Comparison of ENCODE assay signal across 9 cellular contexts in genomic region chr9:130110166-130110565, GRCh38. TPM values are rescaled to one million over a fixed set of nuclear protein-coding genes. Genes with fewer than 3 reads are reported as not detected.
A peak's percentile ranks its signal among the peaks of the same experiment; 100 is the strongest.
DNase-seq lines count a peak whose midpoint lies in the region; ATAC-seq and TF ChIP-seq lines count a peak whose summit lies in the region.
"Had no signal": no experiment of that assay in that cellular context is flagged by ENCODE, and none has a peak within 500 bp of the region (broad histone marks: within the 10 kb centered on the region; RNA-seq: fewer than 3 reads in every experiment).

No MANE protein-coding gene starts in this region.

- no peak overlapping the region for H3K4me3 ChIP-seq in epithelial cell of esophagus (ENCODE audit: low read length)
- H3K4me3 ChIP-seq in lower leg skin (ENCODE audit: low read depth, poor library complexity, severe bottlenecking): no peak overlapping the region
- no peak overlapping the region for H3K4me3 ChIP-seq in left lung

- POLR2A ChIA-PET in activated CD4-positive, alpha-beta T cell treated with anti-CD3 and anti-CD28 coated beads, Interleukin-2, amount 10 ng/mL, durations not matched to agents 7 days and 5 days (lab: Charles Lee): no interaction called here

- peak; percentile 53 for ATAC-seq in stimulated activated memory B cell treated with anti-CD40 and anti-IgM and Interleukin-4, amounts not matched to agents 10 μg/mL and 1 μg/mL and 100 μg/mL, for 72 hours
- no peak for ATAC-seq in HG02870 (IDR thresholded peaks at IDR 0.05; ENCODE audit: unreplicated experiment)
- ATAC-seq in left lung: no peak

- TF ChIP-seq CTCF in epithelial cell of esophagus (IDR thresholded peaks at IDR 0.05; ENCODE audit: insufficient read depth, low read depth, low read length, missing control alignments): peak; percentile 37
- no peak for TF ChIP-seq CTCF in lower leg skin (IDR thresholded peaks at IDR 0.05)
- no peak for TF ChIP-seq CTCF in left lung (IDR thresholded peaks at IDR 0.05)

- H3K27me3 ChIP-seq in left lung: no peaks in the 10 kb centered on the region

- DNase-seq in activated CD4-positive, alpha-beta T cell treated with anti-CD3 and anti-CD28 coated beads, Interleukin-2, amount 10 ng/mL, durations not matched to agents 7 days and 5 days: peak; percentile 46
- DNase-seq in activated CD4-positive, alpha-beta T cell treated with anti-CD3 and anti-CD28 coated beads for 48 hours: no peak
- DNase-seq in NCI-H69 (lab: John Stamatoyannopoulos, UW) (peak; percentile 44), epithelial cell of esophagus (ENCODE audit: low read depth) (no peak), lower leg skin (ENCODE audit: low spot score in 2 of 2) (no peak), left lung (no peak)
- DNase-seq: Kasumi-1 had no signal

- H3K27ac Mint-ChIP-seq in activated CD4-positive, alpha-beta T cell treated with anti-CD3 and anti-CD28 coated beads, Interleukin-2, amount 10 ng/mL, durations not matched to agents 7 days and 5 days: no peak overlapping the region
- H3K27ac Mint-ChIP-seq in stimulated activated memory B cell treated with anti-CD40 and anti-IgM and Interleukin-4, amounts not matched to agents 10 μg/mL and 1 μg/mL and 100 μg/mL, for 72 hours: peak overlapping the region; percentile 3

- H3K36me3 Mint-ChIP-seq in activated CD4-positive, alpha-beta T cell treated with anti-CD3 and anti-CD28 coated beads, Interleukin-2, amount 10 ng/mL, durations not matched to agents 7 days and 5 days (ENCODE audit: low read depth): peaks cover 29% of the 10 kb centered on the region
- peaks cover 46% of the 10 kb centered on the region for H3K36me3 Mint-ChIP-seq in stimulated activated memory B cell treated with anti-CD40 and anti-IgM and Interleukin-4, amounts not matched to agents 10 μg/mL and 1 μg/mL and 100 μg/mL, for 72 hours

- H3K4me3 Mint-ChIP-seq in activated CD4-positive, alpha-beta T cell treated with anti-CD3 and anti-CD28 coated beads, Interleukin-2, amount 10 ng/mL, durations not matched to agents 7 days and 5 days: no peak overlapping the region
- H3K4me3 Mint-ChIP-seq in stimulated activated memory B cell treated with anti-CD40 and anti-IgM and Interleukin-4, amounts not matched to agents 10 μg/mL and 1 μg/mL and 100 μg/mL, for 72 hours: no peak overlapping the region

- H3K9me3 ChIP-seq in left lung: no peaks in the 10 kb centered on the region

- intact Hi-C loops in lower leg skin (cut with DNase I; ENCODE audit: low total_unique reads) (no loop called here), left lung (cut with DNase I) (no loop called here)

- CTCF ChIA-PET in activated CD4-positive, alpha-beta T cell treated with anti-CD3 and anti-CD28 coated beads, Interleukin-2, amount 10 ng/mL, durations not matched to agents 7 days and 5 days (lab: Charles Lee): interaction anchor here (0.5 to 2.4 kb wide), 3 partner anchors 53 to 132 kb away, joined by 3 to 9 read pairs (median 4); no protein-coding TSS in a partner anchor

- peaks cover 29% of the 10 kb centered on the region for H3K4me1 Mint-ChIP-seq in activated CD4-positive, alpha-beta T cell treated with anti-CD3 and anti-CD28 coated beads, Interleukin-2, amount 10 ng/mL, durations not matched to agents 7 days and 5 days
- H3K4me1 Mint-ChIP-seq in stimulated activated memory B cell treated with anti-CD40 and anti-IgM and Interleukin-4, amounts not matched to agents 10 μg/mL and 1 μg/mL and 100 μg/mL, for 72 hours: peaks cover 16% of the 10 kb centered on the region

- H3K27me3 Mint-ChIP-seq in activated CD4-positive, alpha-beta T cell treated with anti-CD3 and anti-CD28 coated beads, Interleukin-2, amount 10 ng/mL, durations not matched to agents 7 days and 5 days: no peaks in the 10 kb centered on the region
- no peaks in the 10 kb centered on the region for H3K27me3 Mint-ChIP-seq in stimulated activated memory B cell treated with anti-CD40 and anti-IgM and Interleukin-4, amounts not matched to agents 10 μg/mL and 1 μg/mL and 100 μg/mL, for 72 hours

- peaks cover 0 to 79% of the 10 kb centered on the region in 2 donors for H3K36me3 ChIP-seq in left lung

- H3K27ac ChIP-seq in left lung: no peak overlapping the region

- H3K4me1 ChIP-seq in left lung: no peaks in the 10 kb centered on the region

- TF ChIP-seq POLR2A in lower leg skin (IDR thresholded peaks at IDR 0.05): no peak

- no peaks in the 10 kb centered on the region for H3K9me3 Mint-ChIP-seq in activated CD4-positive, alpha-beta T cell treated with anti-CD3 and anti-CD28 coated beads, Interleukin-2, amount 10 ng/mL, durations not matched to agents 7 days and 5 days
- H3K9me3 Mint-ChIP-seq in stimulated activated memory B cell treated with anti-CD40 and anti-IgM and Interleukin-4, amounts not matched to agents 10 μg/mL and 1 μg/mL and 100 μg/mL, for 72 hours: no peaks in the 10 kb centered on the region

- WGBS in lower leg skin, 2 donors: 90% methylated on average over 5 of the region's 5 CpGs

RNA-seq across cellular contexts. Expression of gene GPR107, which starts 56.5 kb away (rescaled TPM):
- total RNA-seq in activated CD4-positive, alpha-beta T cell treated with anti-CD3 and anti-CD28 coated beads, Interleukin-2, amount 10 ng/mL, durations not matched to agents 7 days and 5 days: 10 to 100 TPM; 21.7 to 22.1 TPM
- 10 to 100 TPM; 28.1 to 34.5 (median 32.9) TPM for total RNA-seq in lower leg skin
- total RNA-seq in left lung: 10 to 100 TPM; 43.0 to 52.4 TPM

Comparison
In these comparisons a context has a peak if more than half of its experiments do, and no peak if none do; other contexts are left out.
1. DNase-seq: peak in activated CD4-positive, alpha-beta T cell treated with anti-CD3 and anti-CD28 coated beads, Interleukin-2, amount 10 ng/mL, durations not matched to agents 7 days and 5 days (single experiment) and NCI-H69 (single experiment); none in activated CD4-positive, alpha-beta T cell treated with anti-CD3 and anti-CD28 coated beads for 48 hours (single experiment), epithelial cell of esophagus (single experiment), lower leg skin (0 of 2) and left lung (0 of 2).